35 cellular contexts compared by ENCODE assay signal in genomic region chr12:30602678-30603077, GRCh38.
"Had no signal": no experiment of that assay in that cellular context is flagged by ENCODE, and none has a peak within 500 bp of the region (broad histone marks: within the 10 kb centered on the region; RNA-seq: fewer than 3 reads in every experiment).

No MANE protein-coding gene starts in this region.

- H3K4me3 ChIP-seq: MG63 had no signal

- H3K27me3 ChIP-seq: MG63 had no signal

- H3K9me3 ChIP-seq: MG63 had no signal

- H3K36me3 ChIP-seq: MG63 had no signal

- DNase-seq: Karpas-422, Kasumi-1, MG63, MM.1S, MV-4-11, NCI-H1048, NCI-H1092, NCI-H1092 treated with DMSO at 0.1 percent for 48 hours, NCI-H1105, NCI-H1105 treated with DMSO at 0.1 percent for 48 hours, NCI-H1417, NCI-H1417 treated with DMSO at 0.1 percent for 48 hours, NCI-H1436, NCI-H1436 treated with DMSO at 0.1 percent for 48 hours, NCI-H146, NCI-H1694, NCI-H1694 treated with DMSO at 0.1 percent for 48 hours, NCI-H187, NCI-H187 treated with DMSO at 0.1 percent for 48 hours, NCI-H1930, NCI-H2029, NCI-H2029 treated with DMSO at 0.1 percent for 48 hours, NCI-H2081, NCI-H2081 treated with DMSO at 0.1 percent for 48 hours, NCI-H2107, NCI-H2171, NCI-H2171 treated with DMSO at 0.1 percent for 48 hours, NCI-H2227 treated with DMSO at 0.1 percent for 48 hours, NCI-H226, NCI-H345, NCI-H446, NCI-H446 treated with DMSO at 0.1 percent for 48 hours, NCI-H510A, NCI-H510A treated with DMSO at 0.1 percent for 48 hours, NCI-H524 had no signal
